ENCODE assay signal across 9 cellular contexts in the genomic region with DNA sequence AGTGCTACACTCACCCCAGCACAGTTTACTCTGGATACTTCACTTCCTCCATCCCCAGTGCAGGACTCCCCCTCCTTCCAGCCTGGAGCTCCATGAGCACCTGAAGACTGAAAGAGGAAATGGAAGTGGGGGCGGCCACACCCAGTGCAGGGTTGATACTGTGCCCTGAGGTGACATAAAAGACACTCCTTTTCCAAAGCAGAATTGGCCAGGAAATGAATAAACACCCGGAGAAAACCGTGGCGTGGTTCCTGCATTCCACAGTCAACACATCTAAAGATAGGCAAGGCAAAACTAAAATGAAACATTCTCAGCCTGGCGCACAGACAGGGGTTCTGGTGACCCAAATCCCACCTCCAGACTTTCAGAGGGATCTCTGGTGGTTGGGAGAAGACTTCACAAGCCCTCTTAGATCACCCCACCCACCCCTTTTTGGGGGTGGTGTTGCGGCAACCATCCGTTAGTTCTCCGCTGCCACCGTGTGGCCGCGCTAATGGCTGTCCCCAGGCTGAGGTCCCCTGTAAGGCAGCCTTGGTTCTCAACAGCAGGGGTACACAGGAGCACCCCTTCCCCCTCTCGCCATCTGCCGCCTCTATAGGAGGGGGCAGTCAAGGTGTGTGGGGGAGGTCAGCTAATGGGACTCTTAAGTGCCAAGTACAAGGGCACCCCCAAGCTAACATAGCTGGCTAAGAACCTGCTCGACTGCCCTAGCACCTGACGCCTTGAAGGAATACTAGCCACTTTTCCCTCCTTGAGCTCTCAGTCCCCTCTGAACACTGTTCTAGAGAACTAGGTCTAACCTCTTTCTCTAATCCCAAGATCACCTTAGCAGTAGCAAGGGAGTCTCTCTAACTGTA. TPM values are rescaled to one million over a fixed set of nuclear protein-coding genes. Genes with fewer than 3 reads are reported as not detected.
A peak's percentile ranks its signal among the peaks of the same experiment; 100 is the strongest.
DNase-seq lines count a peak whose midpoint lies in the region; TF ChIP-seq lines count a peak whose summit lies in the region.
"Had no signal": no experiment of that assay in that cellular context is flagged by ENCODE, and none has a peak within 500 bp of the region (broad histone marks: within the 10 kb centered on the region; RNA-seq: fewer than 3 reads in every experiment).

No MANE protein-coding gene starts in this region.

- no peaks in the 10 kb centered on the region; the same call in none of the 2 replicates for H3K36me3 ChIP-seq in WERI-Rb-1

- H3K27ac ChIP-seq in WERI-Rb-1: peak overlapping the region; percentile 67

- H3K9me3 ChIP-seq in WERI-Rb-1 (ENCODE audit: severe bottlenecking): no peaks in the 10 kb centered on the region

- DNase-seq in COLO668 (lab: John Stamatoyannopoulos, UW; ENCODE audit: unreplicated experiment) (peak; percentile 46), HT-29 (ENCODE audit: low spot score) (peak; percentile 58), WERI-Rb-1 (peak; percentile 82), cardiac fibroblast (ENCODE audit: low read depth in 2 of 2) (peak; percentile 50 to 60), kidney glomerular epithelial cell (lab: John Stamatoyannopoulos, UW) (peak; percentile 8), NCI-H1930 (lab: John Stamatoyannopoulos, UW) (no peak), cerebellar nuclear complex (lab: John Stamatoyannopoulos, UW) (no peak)
- peak; percentile 42 to 43 for DNase-seq in stimulated activated CD4-positive, alpha-beta T cell treated with anti-CD3 and anti-CD28 coated beads, Interleukin-2, amount 100 ng/mL, for 48 hours

- TF ChIP-seq CTCF in WERI-Rb-1 (IDR thresholded peaks at IDR 0.05; ENCODE audit: low read depth, low read length): peak; percentile 88
- TF ChIP-seq CTCF in cardiac fibroblast (IDR thresholded peaks at IDR 0.05; ENCODE audit: low read depth, low read length): peak; percentile 76

- no peaks in the 10 kb centered on the region for H3K27me3 ChIP-seq in WERI-Rb-1 (ENCODE audit: insufficient read depth, low read depth, severe bottlenecking)

- H3K4me3 ChIP-seq in WERI-Rb-1 (ENCODE audit: low read depth, low read length) (no peak overlapping the region), cardiac fibroblast (replicated peaks in 1 of 2; ENCODE audit: low read depth in 2 of 2, low read length in 2 of 2) (peak overlapping the region; percentile 1 to 16)

RNA-seq across cellular contexts. Expression of gene MST1R, which starts 2.6 kb away (rescaled TPM):
- total RNA-seq in HT-29 (2014; rRNA removed; shearing (Covaris generic)): 60.3 and 64.4 TPM in 2 replicates

RNA-seq across cellular contexts. Expression of gene MON1A, which starts 23.4 kb away (rescaled TPM):
- 13.6 and 15.1 TPM in 2 replicates for total RNA-seq in HT-29 (2014; rRNA removed; shearing (Covaris generic))

RNA-seq across cellular contexts. Expression of gene RBM6, which starts 33.7 kb away (rescaled TPM):
- 17.4 and 23.7 TPM in 2 replicates for total RNA-seq in HT-29 (2014; rRNA removed; shearing (Covaris generic))

RNA-seq across cellular contexts. Expression of gene CAMKV, which starts 36.5 kb away (rescaled TPM):
- not detected in 2 replicates for total RNA-seq in HT-29 (2014; rRNA removed; shearing (Covaris generic))
- total RNA-seq: T-helper 1 cell treated with Interleukin-12 subunit alpha and Interleukin-12 subunit beta and Interleukin-4 antibody, amounts not matched to agents 30 ng/mL and 1 ng/mL, for 36 hours had no signal

RNA-seq across cellular contexts. Expression of gene TRAIP, which starts 49.9 kb away (rescaled TPM):
- total RNA-seq in HT-29 (2014; rRNA removed; shearing (Covaris generic)): 10.3 and 12.8 TPM in 2 replicates

Comparison
In these comparisons a context has a peak if more than half of its experiments do, and no peak if none do; other contexts are left out.
1. DNase-seq: peak in COLO668 (single experiment), HT-29 (single experiment), WERI-Rb-1 (single experiment), cardiac fibroblast (2 of 2), kidney glomerular epithelial cell (single experiment) and stimulated activated CD4-positive, alpha-beta T cell treated with anti-CD3 and anti-CD28 coated beads, Interleukin-2, amount 100 ng/mL, for 48 hours (2 of 2); none in NCI-H1930 (0 of 2) and cerebellar nuclear complex (0 of 2).